ENCODE assay signal across 18 cellular contexts in genomic region chr20:63045401-63045800, GRCh38. TPM values are rescaled to one million over a fixed set of nuclear protein-coding genes. Genes with fewer than 3 reads are reported as not detected.
DNase-seq lines count a peak whose midpoint lies in the region; ATAC-seq and TF ChIP-seq lines count a peak whose summit lies in the region.
"Had no signal": no experiment of that assay in that cellular context is flagged by ENCODE, and none has a peak within 500 bp of the region (broad histone marks: within the 10 kb centered on the region; RNA-seq: fewer than 3 reads in every experiment).

No MANE protein-coding gene starts in this region.

- ATAC-seq in Right ventricle myocardium superior (ENCODE audit: poor library complexity) (no peak), lower lobe of right lung (no peak), aorta (ENCODE audit: low FRiP score) (no peak)
- ATAC-seq: A549, HCT116 had no signal

- H3K4me1 Mint-ChIP-seq in chondrocyte (ENCODE audit: low read depth): no peaks in the 10 kb centered on the region

- H3K27ac Mint-ChIP-seq in chondrocyte (ENCODE audit: unreplicated experiment): no peak overlapping the region
- H3K27ac Mint-ChIP-seq: CD4-positive, alpha-beta T cell; HFFc6 had no signal

- H3K4me3 Mint-ChIP-seq in chondrocyte (ENCODE audit: unreplicated experiment): no peak overlapping the region
- H3K4me3 Mint-ChIP-seq: CD4-positive, alpha-beta T cell; HFFc6 had no signal

- H3K9me3 Mint-ChIP-seq in chondrocyte (ENCODE audit: low read depth): no peaks in the 10 kb centered on the region
- H3K9me3 Mint-ChIP-seq: CD4-positive, alpha-beta T cell had no signal

- H3K36me3 Mint-ChIP-seq in chondrocyte (ENCODE audit: low read depth): no peaks in the 10 kb centered on the region

- H3K9me3 ChIP-seq in right atrium auricular region: no peaks in the 10 kb centered on the region
- no peaks in the 10 kb centered on the region for H3K9me3 ChIP-seq in lower lobe of right lung
- H3K9me3 ChIP-seq in aorta (ENCODE audit: control insufficient read depth, low read length): no peaks in the 10 kb centered on the region
- H3K9me3 ChIP-seq: A549 had no signal

- H3K27ac ChIP-seq in right atrium auricular region: no peak overlapping the region
- no peak overlapping the region for H3K27ac ChIP-seq in lower lobe of right lung
- no peak overlapping the region for H3K27ac ChIP-seq in aorta (ENCODE audit: low read depth in 1 of 2, low read length in 2 of 2)
- H3K27ac ChIP-seq in brain microvascular endothelial cell: no peak overlapping the region
- H3K27ac ChIP-seq: 22Rv1, A549, C4-2B had no signal

- no peaks in the 10 kb centered on the region for H3K36me3 ChIP-seq in right atrium auricular region
- no peaks in the 10 kb centered on the region for H3K36me3 ChIP-seq in lower lobe of right lung
- H3K36me3 ChIP-seq in aorta (ENCODE audit: control insufficient read depth in 1 of 2, insufficient read depth in 2 of 2, low read length in 1 of 2): no peaks in the 10 kb centered on the region
- no peaks in the 10 kb centered on the region for H3K36me3 ChIP-seq in brain microvascular endothelial cell (replicated peaks)

- H3K27me3 Mint-ChIP-seq in chondrocyte (ENCODE audit: low read depth): peaks cover 41% of the 10 kb centered on the region

- H3K27me3 ChIP-seq in right atrium auricular region: no peaks in the 10 kb centered on the region
- H3K27me3 ChIP-seq in lower lobe of right lung (ENCODE audit: low read depth): peaks cover 22% of the 10 kb centered on the region
- peaks cover 0 to 2% of the 10 kb centered on the region in 2 donors for H3K27me3 ChIP-seq in aorta (ENCODE audit: control insufficient read depth in 1 of 2, insufficient read depth in 2 of 2, low read length in 1 of 2)
- H3K27me3 ChIP-seq in brain microvascular endothelial cell (replicated peaks): peaks cover 11% of the 10 kb centered on the region

- intact Hi-C loops in Right ventricle myocardium superior (cut with DNase I): no loop called here
- intact Hi-C loops in lower lobe of right lung (cut with DNase I): no loop called here
- intact Hi-C loops in aorta (cut with DNase I): no loop called here

- DNase-seq in Right ventricle myocardium superior (peak; percentile 13), right atrium auricular region (ENCODE audit: low spot score) (no peak), chondrocyte (ENCODE audit: low spot score) (peak; percentile 54), lower lobe of right lung (peak; percentile 21), aorta (peak; percentile 17 to 43), brain microvascular endothelial cell (no peak), hippocampal formation (lab: John Stamatoyannopoulos, UW) (no peak)
- DNase-seq: AML-193; Caco-2; CD4-positive, alpha-beta T cell; GOT3; H7; HFFc6 had no signal

- WGBS in aorta, 2 donors: 70 to 74% methylated on average over 14 of the region's 14 CpGs

- H3K4me3 ChIP-seq in right atrium auricular region (no peak overlapping the region), lower lobe of right lung (no peak overlapping the region), aorta (ENCODE audit: low read length in 2 of 2) (no peak overlapping the region), brain microvascular endothelial cell (ENCODE audit: low read depth, low read length) (no peak overlapping the region)
- H3K4me3 ChIP-seq: A549 had no signal

- no peaks in the 10 kb centered on the region for H3K4me1 ChIP-seq in right atrium auricular region
- no peaks in the 10 kb centered on the region for H3K4me1 ChIP-seq in lower lobe of right lung
- no peaks in the 10 kb centered on the region for H3K4me1 ChIP-seq in aorta (ENCODE audit: control insufficient read depth in 1 of 2, insufficient read depth in 2 of 2, low read length in 2 of 2)
- H3K4me1 ChIP-seq: A549 had no signal

- in situ Hi-C loops in brain microvascular endothelial cell (cut with HindIII; ENCODE audit: low pct_ligation_motif_present, low sequenced_read_pairs): no loop called here

- TF ChIP-seq CTCF in right atrium auricular region (IDR thresholded peaks at IDR 0.05) (no peak), chondrocyte (IDR thresholded peaks at IDR 0.05) (no peak), lower lobe of right lung (IDR thresholded peaks at IDR 0.05) (no peak), brain microvascular endothelial cell (IDR thresholded peaks at IDR 0.05; ENCODE audit: low read depth, low read length, missing control alignments) (no peak)

RNA-seq across cellular contexts. Expression of gene BHLHE23, which starts 38.6 kb away (rescaled TPM):
- total RNA-seq in Right ventricle myocardium superior (not detected), right atrium auricular region (not detected), chondrocyte (not detected in 3 replicates), lower lobe of right lung (not detected), aorta (not detected)
- not detected for polyA plus RNA-seq in aorta
- total RNA-seq: CD4-positive, alpha-beta T cell; HFFc6 had no signal
- polyA plus RNA-seq: A549, BJ had no signal

Comparison
In these comparisons a context has a peak if more than half of its experiments do, and no peak if none do; other contexts are left out.
1. DNase-seq: peak in Right ventricle myocardium superior (single experiment), chondrocyte (single experiment), lower lobe of right lung (single experiment) and aorta (2 of 2); none in right atrium auricular region (single experiment), brain microvascular endothelial cell (single experiment) and hippocampal formation (0 of 2).